15 cellular contexts compared by ENCODE assay signal in the genomic region with DNA sequence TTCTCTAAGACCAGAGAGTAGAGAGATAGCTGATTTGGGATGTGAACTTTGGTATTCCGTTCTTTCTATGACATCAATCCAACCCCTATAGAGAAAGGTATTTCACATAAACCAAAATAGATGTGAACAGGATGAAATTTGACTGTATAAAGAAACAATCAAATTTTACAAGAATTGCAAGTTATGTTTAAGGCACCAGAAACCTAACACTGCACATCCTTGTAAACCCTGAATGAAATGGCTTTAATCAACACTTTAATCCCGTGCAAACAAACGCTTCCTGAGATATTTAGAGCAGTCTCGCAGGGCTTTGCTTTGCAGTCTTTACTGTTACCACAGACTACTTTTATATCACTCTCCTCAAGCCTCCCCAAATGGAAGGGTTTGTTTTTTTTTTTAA.
DNase-seq lines count a peak whose midpoint lies in the region; ATAC-seq, FAIRE-seq and TF ChIP-seq lines count a peak whose summit lies in the region.
"Had no signal": no experiment of that assay in that cellular context is flagged by ENCODE, and none has a peak within 500 bp of the region (broad histone marks: within the 10 kb centered on the region; RNA-seq: fewer than 3 reads in every experiment).

No MANE protein-coding gene starts in this region.

- no peak overlapping the region for H3K4me2 ChIP-seq in HepG2 (ENCODE audit: low read depth, low read length)
- H3K4me2 ChIP-seq: BLaER1 treated with 17β-estradiol and CSF1 and Interleukin-3, amounts not matched to agents 10 nM and 100 nM had no signal

- no peak overlapping the region for H3K4me3 Mint-ChIP-seq in endodermal cell
- H3K4me3 Mint-ChIP-seq: B cell; CD8-positive, alpha-beta T cell; H9 had no signal

- H3K27me3 ChIP-seq in endodermal cell (ENCODE audit: control insufficient read depth, insufficient read depth, low read length, poor library complexity, severe bottlenecking) (no peaks in the 10 kb centered on the region), HepG2 (ENCODE audit: control insufficient read depth in 1 of 2, insufficient read depth in 2 of 2, low read length in 2 of 2) (peaks cover 0 to 8% of the 10 kb centered on the region in 2 experiments; a peak in 2 of 5 replicates)
- H3K27me3 ChIP-seq: BLaER1 treated with 17β-estradiol and CSF1 and Interleukin-3, amounts not matched to agents 10 nM and 100 nM had no signal

- in situ Hi-C loops in HepG2 (cut with HindIII; ENCODE audit: extremely low pct_ligation_motif_present, low pct_unique_long_range_greater_than_20kb) = no loop called here

- TF ChIP-seq POLR2A in HepG2 (IDR thresholded peaks at IDR 0.05; ENCODE audit: insufficient read depth in 1 of 2, low read depth in 2 of 2, low read length in 2 of 2) = no peak

- CTCF ChIA-PET in HEK293 (lab: Yijun Ruan, JAX) = interaction anchor here (0.8 to 1.3 kb wide), 2 partner anchors 170 to 204 kb away, joined by 3 to 7 read pairs; no protein-coding TSS in a partner anchor
- CTCF ChIA-PET in HepG2 (lab: Yijun Ruan, JAX; ENCODE audit: low intra/inter-chr PET ratio, low total read pairs) = no interaction called here

- H2AFZ ChIP-seq in HepG2 (ENCODE audit: low read length) = no peak overlapping the region

- TF ChIP-seq EP300 in HepG2 (IDR thresholded peaks at IDR 0.05; ENCODE audit: low read depth in 2 of 2, low read length in 2 of 2) = no peak
- no peak for TF ChIP-seq EP300 in HepG2 (CRISPR knock-in tag; IDR thresholded peaks at IDR 0.05; ENCODE audit: borderline replicate concordance)

- no peak overlapping the region for H3K27ac ChIP-seq in HEK293 (ENCODE audit: extremely low read depth, low read depth, low read length)
- H3K27ac ChIP-seq in VCaP = peak overlapping the region; percentile 29
- H3K27ac ChIP-seq in endodermal cell (ENCODE audit: low read depth, low read length) = no peak overlapping the region
- no peak overlapping the region for H3K27ac ChIP-seq in caudate nucleus (ENCODE audit: low read depth, low read length)
- H3K27ac ChIP-seq in HepG2 (ENCODE audit: extremely low read length, insufficient read depth, low read length) = no peak overlapping the region
- H3K27ac ChIP-seq: BLaER1 treated with 17β-estradiol and CSF1 and Interleukin-3, amounts not matched to agents 10 nM and 100 nM had no signal

- DNase-seq in endodermal cell = no peak
- DNase-seq in caudate nucleus (lab: John Stamatoyannopoulos, UW) = no peak
- no peak for DNase-seq in HuH-7 (ENCODE audit: low spot score)
- DNase-seq in HepG2 (ENCODE audit: low spot score) = no peak
- DNase-seq: Calu3; CD8-positive, alpha-beta T cell; GDM1; H9 had no signal

- H3K9me3 Mint-ChIP-seq in endodermal cell = peaks cover 7% of the 10 kb centered on the region
- H3K9me3 Mint-ChIP-seq: CD8-positive, alpha-beta T cell had no signal

- intact Hi-C loops in HepG2 (cut with micrococcal nuclease; ENCODE audit: unreplicated experiment) = no loop called here

- H3K4me1 ChIP-seq in HEK293 (ENCODE audit: control insufficient read depth, insufficient read depth, low read length) (peaks cover 14% of the 10 kb centered on the region; the same call in 1 of the 2 replicates), endodermal cell (ENCODE audit: control insufficient read depth, insufficient read depth, low read length) (peaks cover 11% of the 10 kb centered on the region), HepG2 (ENCODE audit: insufficient read depth, low read length) (no peaks in the 10 kb centered on the region)
- H3K4me1 ChIP-seq: BLaER1 treated with 17β-estradiol and CSF1 and Interleukin-3, amounts not matched to agents 10 nM and 100 nM had no signal

- H3K9ac ChIP-seq in endodermal cell (ENCODE audit: extremely low read depth, low read length, poor library complexity, severe bottlenecking) (no peak overlapping the region), HepG2 (ENCODE audit: insufficient read depth, low read depth, low read length) (no peak overlapping the region)
- H3K9ac ChIP-seq: BLaER1 treated with 17β-estradiol and CSF1 and Interleukin-3, amounts not matched to agents 10 nM and 100 nM had no signal

- WGBS in endodermal cell (ENCODE audit: insufficient coverage in 1 of 2, insufficient read length in 1 of 2), 2 experiments = 92 to 93% methylated on average over 2 to 3 of the region's 4 CpGs
- 78% methylated on average over 4 of the region's 4 CpGs for WGBS in HepG2 (ENCODE audit: low lambda C conversion rate)

- no peak for FAIRE-seq in HepG2 (lab: Jason Lieb, UNC)
- FAIRE-seq: GM12892, GM18507, H1 had no signal

- no peak for TF ChIP-seq CTCF in HEK293 (tag by site-specific recombination; IDR thresholded peaks at IDR 0.05)
- TF ChIP-seq CTCF in VCaP (conservative IDR thresholded peaks at IDR 0.05) = no peak
- TF ChIP-seq CTCF in endodermal cell (conservative IDR thresholded peaks at IDR 0.05) = no peak
- no peak for TF ChIP-seq CTCF in HepG2 (CRISPR knock-in tag; IDR thresholded peaks at IDR 0.05)

- no peaks in the 10 kb centered on the region for H4K20me1 ChIP-seq in HepG2 (ENCODE audit: insufficient read depth, low read length)
- H4K20me1 ChIP-seq: BLaER1 treated with 17β-estradiol and CSF1 and Interleukin-3, amounts not matched to agents 10 nM and 100 nM had no signal

- H3K27ac Mint-ChIP-seq in endodermal cell = peak overlapping the region; percentile 35
- H3K27ac Mint-ChIP-seq: B cell; CD8-positive, alpha-beta T cell; H9 had no signal

- H3K9me3 ChIP-seq in HEK293 (ENCODE audit: control insufficient read depth, insufficient read depth, low read depth, low read length) (no peaks in the 10 kb centered on the region), endodermal cell (ENCODE audit: control insufficient read depth, low read length) (peaks cover 16% of the 10 kb centered on the region), HepG2 (ENCODE audit: low read length) (no peaks in the 10 kb centered on the region)
- H3K9me3 ChIP-seq: BLaER1 treated with 17β-estradiol and CSF1 and Interleukin-3, amounts not matched to agents 10 nM and 100 nM had no signal

- no peak for TF ChIP-seq RAD21 in HepG2 (CRISPR knock-in tag; IDR thresholded peaks at IDR 0.05)

- no peaks in the 10 kb centered on the region for H3K27me3 Mint-ChIP-seq in endodermal cell (ENCODE audit: insufficient read depth)

- no peak overlapping the region for H3K4me3 ChIP-seq in HEK293 (ENCODE audit: low read depth, low read length)
- no peak overlapping the region for H3K4me3 ChIP-seq in endodermal cell (ENCODE audit: low read length)
- H3K4me3 ChIP-seq in HepG2 (replicated peaks in 1 of 3; ENCODE audit: insufficient read depth in 1 of 3, low read depth in 2 of 3, low read length in 3 of 3) = no peak overlapping the region
- H3K4me3 ChIP-seq: BLaER1 treated with 17β-estradiol and CSF1 and Interleukin-3, amounts not matched to agents 10 nM and 100 nM had no signal

- ATAC-seq in HepG2 = no peak
- ATAC-seq: CD8-positive, alpha-beta T cell had no signal

- no TSS peak for BruUV-seq in HepG2 (replicated peaks; lab: Mats Ljungman, UMichigan)

- H3K36me3 Mint-ChIP-seq in endodermal cell (ENCODE audit: low read depth) = peaks cover 70% of the 10 kb centered on the region
- H3K36me3 Mint-ChIP-seq: CD8-positive, alpha-beta T cell had no signal

- POLR2A ChIA-PET in HEK293 (lab: Yijun Ruan, JAX) = no interaction called here
- POLR2A ChIA-PET in HepG2 (lab: Yijun Ruan, JAX) = no interaction called here

- H3K36me3 ChIP-seq in HEK293 (ENCODE audit: control insufficient read depth in 2 of 2, insufficient read depth in 1 of 2, low read length in 2 of 2) (no peaks in the 10 kb centered on the region), endodermal cell (ENCODE audit: control insufficient read depth, insufficient read depth, low read length) (peaks cover 82% of the 10 kb centered on the region), HepG2 (replicated peaks in 1 of 2; ENCODE audit: control insufficient read depth in 1 of 2, insufficient read depth in 2 of 2, low read length in 2 of 2) (no peaks in the 10 kb centered on the region)

- peaks cover 12% of the 10 kb centered on the region for H3K4me1 Mint-ChIP-seq in endodermal cell
- H3K4me1 Mint-ChIP-seq: B cell had no signal

- H3K79me2 ChIP-seq in HepG2 (ENCODE audit: insufficient read depth, low read length) = no peaks in the 10 kb centered on the region

TF ChIP-seq in HEK293, 187 proteins besides CTCF, POLR2A, EP300 and RAD21 (continues in another document):
- TF ChIP-seq ZNF366 (tag by site-specific recombination; conservative IDR thresholded peaks at IDR 0.05) (peak; percentile 27; the same call in 1 of the 2 replicates), OVOL3 (tag by site-specific recombination; IDR thresholded peaks at IDR 0.05) (0 out of 2 replicates have a peak, but pooled peaks have one; percentile 31)

TF ChIP-seq in HepG2, 621 proteins besides CTCF, POLR2A, EP300 and RAD21 (continues in another document):
- no peak for TF ChIP-seq ZNF282 (IDR thresholded peaks at IDR 0.05; ENCODE audit: partially characterized antibody)
- TF ChIP-seq, protein P1, sequence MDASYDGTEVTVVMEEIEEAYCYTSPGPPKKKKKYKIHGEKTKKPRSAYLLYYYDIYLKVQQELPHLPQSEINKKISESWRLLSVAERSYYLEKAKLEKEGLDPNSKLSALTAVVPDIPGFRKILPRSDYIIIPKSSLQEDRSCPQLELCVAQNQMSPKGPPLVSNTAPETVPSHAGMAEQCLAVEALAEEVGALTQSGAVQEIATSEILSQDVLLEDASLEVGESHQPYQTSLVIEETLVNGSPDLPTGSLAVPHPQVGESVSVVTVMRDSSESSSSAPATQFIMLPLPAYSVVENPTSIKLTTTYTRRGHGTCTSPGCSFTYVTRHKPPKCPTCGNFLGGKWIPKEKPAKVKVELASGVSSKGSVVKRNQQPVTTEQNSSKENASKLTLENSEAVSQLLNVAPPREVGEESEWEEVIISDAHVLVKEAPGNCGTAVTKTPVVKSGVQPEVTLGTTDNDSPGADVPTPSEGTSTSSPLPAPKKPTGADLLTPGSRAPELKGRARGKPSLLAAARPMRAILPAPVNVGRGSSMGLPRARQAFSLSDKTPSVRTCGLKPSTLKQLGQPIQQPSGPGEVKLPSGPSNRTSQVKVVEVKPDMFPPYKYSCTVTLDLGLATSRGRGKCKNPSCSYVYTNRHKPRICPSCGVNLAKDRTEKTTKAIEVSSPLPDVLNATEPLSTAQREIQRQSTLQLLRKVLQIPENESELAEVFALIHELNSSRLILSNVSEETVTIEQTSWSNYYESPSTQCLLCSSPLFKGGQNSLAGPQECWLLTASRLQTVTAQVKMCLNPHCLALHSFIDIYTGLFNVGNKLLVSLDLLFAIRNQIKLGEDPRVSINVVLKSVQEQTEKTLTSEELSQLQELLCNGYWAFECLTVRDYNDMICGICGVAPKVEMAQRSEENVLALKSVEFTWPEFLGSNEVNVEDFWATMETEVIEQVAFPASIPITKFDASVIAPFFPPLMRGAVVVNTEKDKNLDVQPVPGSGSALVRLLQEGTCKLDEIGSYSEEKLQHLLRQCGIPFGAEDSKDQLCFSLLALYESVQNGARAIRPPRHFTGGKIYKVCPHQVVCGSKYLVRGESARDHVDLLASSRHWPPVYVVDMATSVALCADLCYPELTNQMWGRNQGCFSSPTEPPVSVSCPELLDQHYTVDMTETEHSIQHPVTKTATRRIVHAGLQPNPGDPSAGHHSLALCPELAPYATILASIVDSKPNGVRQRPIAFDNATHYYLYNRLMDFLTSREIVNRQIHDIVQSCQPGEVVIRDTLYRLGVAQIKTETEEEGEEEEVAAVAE (CRISPR knock-in tag; IDR thresholded peaks at IDR 0.05; ENCODE audit: borderline replicate concordance) = no peak
- TF ChIP-seq FOSL1 (CRISPR knock-in tag; IDR thresholded peaks at IDR 0.05; ENCODE audit: borderline replicate concordance) = no peak
- no peak for TF ChIP-seq SOX5 (CRISPR knock-in tag; IDR thresholded peaks at IDR 0.05; ENCODE audit: borderline replicate concordance)
